ENCODE assay signal across 1 cellular context in the genomic region with DNA sequence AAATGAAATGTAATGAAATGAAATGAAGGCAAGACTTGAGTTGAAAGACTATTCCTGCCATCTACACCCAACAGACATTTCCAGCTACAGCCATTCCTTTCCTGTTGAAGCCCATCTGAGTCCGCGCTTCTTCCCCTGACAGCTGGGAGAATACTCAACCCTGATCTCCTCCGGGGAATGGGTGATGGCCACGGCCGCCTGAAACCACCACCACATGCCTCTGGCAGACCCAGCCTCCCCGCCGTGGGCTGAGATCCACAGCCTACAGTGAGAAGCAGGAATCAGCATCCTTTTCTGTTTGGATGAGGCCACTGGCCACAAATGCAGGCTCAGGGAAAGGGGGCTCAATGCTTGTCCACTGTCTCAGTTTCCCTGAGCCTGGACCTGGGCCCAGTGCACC.
TF ChIP-seq lines count a peak whose summit lies in the region.

No MANE protein-coding gene starts in this region.

TF ChIP-seq in WTC11, 78 proteins besides CTCF, POLR2A, EP300 and RAD21 (continued from another document):
- TF ChIP-seq, protein P1, sequence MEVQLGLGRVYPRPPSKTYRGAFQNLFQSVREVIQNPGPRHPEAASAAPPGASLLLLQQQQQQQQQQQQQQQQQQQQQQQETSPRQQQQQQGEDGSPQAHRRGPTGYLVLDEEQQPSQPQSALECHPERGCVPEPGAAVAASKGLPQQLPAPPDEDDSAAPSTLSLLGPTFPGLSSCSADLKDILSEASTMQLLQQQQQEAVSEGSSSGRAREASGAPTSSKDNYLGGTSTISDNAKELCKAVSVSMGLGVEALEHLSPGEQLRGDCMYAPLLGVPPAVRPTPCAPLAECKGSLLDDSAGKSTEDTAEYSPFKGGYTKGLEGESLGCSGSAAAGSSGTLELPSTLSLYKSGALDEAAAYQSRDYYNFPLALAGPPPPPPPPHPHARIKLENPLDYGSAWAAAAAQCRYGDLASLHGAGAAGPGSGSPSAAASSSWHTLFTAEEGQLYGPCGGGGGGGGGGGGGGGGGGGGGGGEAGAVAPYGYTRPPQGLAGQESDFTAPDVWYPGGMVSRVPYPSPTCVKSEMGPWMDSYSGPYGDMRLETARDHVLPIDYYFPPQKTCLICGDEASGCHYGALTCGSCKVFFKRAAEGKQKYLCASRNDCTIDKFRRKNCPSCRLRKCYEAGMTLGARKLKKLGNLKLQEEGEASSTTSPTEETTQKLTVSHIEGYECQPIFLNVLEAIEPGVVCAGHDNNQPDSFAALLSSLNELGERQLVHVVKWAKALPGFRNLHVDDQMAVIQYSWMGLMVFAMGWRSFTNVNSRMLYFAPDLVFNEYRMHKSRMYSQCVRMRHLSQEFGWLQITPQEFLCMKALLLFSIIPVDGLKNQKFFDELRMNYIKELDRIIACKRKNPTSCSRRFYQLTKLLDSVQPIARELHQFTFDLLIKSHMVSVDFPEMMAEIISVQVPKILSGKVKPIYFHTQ (CRISPR knock-in tag; IDR thresholded peaks at IDR 0.05): no peak
- no peak for TF ChIP-seq TCF7 (CRISPR knock-in tag; IDR thresholded peaks at IDR 0.05; ENCODE audit: low read depth)
- no peak for TF ChIP-seq JUN (CRISPR knock-in tag; IDR thresholded peaks at IDR 0.05)
- TF ChIP-seq, protein P2, sequence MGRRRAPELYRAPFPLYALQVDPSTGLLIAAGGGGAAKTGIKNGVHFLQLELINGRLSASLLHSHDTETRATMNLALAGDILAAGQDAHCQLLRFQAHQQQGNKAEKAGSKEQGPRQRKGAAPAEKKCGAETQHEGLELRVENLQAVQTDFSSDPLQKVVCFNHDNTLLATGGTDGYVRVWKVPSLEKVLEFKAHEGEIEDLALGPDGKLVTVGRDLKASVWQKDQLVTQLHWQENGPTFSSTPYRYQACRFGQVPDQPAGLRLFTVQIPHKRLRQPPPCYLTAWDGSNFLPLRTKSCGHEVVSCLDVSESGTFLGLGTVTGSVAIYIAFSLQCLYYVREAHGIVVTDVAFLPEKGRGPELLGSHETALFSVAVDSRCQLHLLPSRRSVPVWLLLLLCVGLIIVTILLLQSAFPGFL (CRISPR knock-in tag; IDR thresholded peaks at IDR 0.05; ENCODE audit: borderline replicate concordance): no peak
- TF ChIP-seq JAZF1 (CRISPR knock-in tag; IDR thresholded peaks at IDR 0.05): no peak
- TF ChIP-seq FOXP1 (CRISPR knock-in tag; IDR thresholded peaks at IDR 0.05; ENCODE audit: borderline replicate concordance): no peak
- TF ChIP-seq, protein P3, sequence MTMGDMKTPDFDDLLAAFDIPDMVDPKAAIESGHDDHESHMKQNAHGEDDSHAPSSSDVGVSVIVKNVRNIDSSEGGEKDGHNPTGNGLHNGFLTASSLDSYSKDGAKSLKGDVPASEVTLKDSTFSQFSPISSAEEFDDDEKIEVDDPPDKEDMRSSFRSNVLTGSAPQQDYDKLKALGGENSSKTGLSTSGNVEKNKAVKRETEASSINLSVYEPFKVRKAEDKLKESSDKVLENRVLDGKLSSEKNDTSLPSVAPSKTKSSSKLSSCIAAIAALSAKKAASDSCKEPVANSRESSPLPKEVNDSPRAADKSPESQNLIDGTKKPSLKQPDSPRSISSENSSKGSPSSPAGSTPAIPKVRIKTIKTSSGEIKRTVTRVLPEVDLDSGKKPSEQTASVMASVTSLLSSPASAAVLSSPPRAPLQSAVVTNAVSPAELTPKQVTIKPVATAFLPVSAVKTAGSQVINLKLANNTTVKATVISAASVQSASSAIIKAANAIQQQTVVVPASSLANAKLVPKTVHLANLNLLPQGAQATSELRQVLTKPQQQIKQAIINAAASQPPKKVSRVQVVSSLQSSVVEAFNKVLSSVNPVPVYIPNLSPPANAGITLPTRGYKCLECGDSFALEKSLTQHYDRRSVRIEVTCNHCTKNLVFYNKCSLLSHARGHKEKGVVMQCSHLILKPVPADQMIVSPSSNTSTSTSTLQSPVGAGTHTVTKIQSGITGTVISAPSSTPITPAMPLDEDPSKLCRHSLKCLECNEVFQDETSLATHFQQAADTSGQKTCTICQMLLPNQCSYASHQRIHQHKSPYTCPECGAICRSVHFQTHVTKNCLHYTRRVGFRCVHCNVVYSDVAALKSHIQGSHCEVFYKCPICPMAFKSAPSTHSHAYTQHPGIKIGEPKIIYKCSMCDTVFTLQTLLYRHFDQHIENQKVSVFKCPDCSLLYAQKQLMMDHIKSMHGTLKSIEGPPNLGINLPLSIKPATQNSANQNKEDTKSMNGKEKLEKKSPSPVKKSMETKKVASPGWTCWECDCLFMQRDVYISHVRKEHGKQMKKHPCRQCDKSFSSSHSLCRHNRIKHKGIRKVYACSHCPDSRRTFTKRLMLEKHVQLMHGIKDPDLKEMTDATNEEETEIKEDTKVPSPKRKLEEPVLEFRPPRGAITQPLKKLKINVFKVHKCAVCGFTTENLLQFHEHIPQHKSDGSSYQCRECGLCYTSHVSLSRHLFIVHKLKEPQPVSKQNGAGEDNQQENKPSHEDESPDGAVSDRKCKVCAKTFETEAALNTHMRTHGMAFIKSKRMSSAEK (CRISPR knock-in tag; IDR thresholded peaks at IDR 0.05; ENCODE audit: borderline replicate concordance): no peak
- TF ChIP-seq, protein P4, sequence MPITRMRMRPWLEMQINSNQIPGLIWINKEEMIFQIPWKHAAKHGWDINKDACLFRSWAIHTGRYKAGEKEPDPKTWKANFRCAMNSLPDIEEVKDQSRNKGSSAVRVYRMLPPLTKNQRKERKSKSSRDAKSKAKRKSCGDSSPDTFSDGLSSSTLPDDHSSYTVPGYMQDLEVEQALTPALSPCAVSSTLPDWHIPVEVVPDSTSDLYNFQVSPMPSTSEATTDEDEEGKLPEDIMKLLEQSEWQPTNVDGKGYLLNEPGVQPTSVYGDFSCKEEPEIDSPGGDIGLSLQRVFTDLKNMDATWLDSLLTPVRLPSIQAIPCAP (CRISPR knock-in tag; IDR thresholded peaks at IDR 0.05): no peak
- TF ChIP-seq, protein P5, sequence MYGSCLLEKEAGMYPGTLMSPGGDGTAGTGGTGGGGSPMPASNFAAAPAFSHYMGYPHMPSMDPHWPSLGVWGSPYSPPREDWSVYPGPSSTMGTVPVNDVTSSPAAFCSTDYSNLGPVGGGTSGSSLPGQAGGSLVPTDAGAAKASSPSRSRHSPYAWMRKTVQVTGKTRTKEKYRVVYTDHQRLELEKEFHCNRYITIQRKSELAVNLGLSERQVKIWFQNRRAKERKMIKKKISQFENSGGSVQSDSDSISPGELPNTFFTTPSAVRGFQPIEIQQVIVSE (CRISPR knock-in tag; IDR thresholded peaks at IDR 0.05; ENCODE audit: borderline replicate concordance): no peak
- no peak for TF ChIP-seq NFYB (CRISPR knock-in tag; conservative IDR thresholded peaks at IDR 0.05; ENCODE audit: low read depth)
- TF ChIP-seq, protein P6, sequence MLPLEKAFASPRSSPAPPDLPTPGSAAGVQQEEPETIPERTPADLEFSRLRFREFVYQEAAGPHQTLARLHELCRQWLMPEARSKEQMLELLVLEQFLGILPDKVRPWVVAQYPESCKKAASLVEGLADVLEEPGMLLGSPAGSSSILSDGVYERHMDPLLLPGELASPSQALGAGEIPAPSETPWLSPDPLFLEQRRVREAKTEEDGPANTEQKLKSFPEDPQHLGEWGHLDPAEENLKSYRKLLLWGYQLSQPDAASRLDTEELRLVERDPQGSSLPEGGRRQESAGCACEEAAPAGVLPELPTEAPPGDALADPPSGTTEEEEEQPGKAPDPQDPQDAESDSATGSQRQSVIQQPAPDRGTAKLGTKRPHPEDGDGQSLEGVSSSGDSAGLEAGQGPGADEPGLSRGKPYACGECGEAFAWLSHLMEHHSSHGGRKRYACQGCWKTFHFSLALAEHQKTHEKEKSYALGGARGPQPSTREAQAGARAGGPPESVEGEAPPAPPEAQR (CRISPR knock-in tag; IDR thresholded peaks at IDR 0.05): no peak
- TF ChIP-seq, protein P7, sequence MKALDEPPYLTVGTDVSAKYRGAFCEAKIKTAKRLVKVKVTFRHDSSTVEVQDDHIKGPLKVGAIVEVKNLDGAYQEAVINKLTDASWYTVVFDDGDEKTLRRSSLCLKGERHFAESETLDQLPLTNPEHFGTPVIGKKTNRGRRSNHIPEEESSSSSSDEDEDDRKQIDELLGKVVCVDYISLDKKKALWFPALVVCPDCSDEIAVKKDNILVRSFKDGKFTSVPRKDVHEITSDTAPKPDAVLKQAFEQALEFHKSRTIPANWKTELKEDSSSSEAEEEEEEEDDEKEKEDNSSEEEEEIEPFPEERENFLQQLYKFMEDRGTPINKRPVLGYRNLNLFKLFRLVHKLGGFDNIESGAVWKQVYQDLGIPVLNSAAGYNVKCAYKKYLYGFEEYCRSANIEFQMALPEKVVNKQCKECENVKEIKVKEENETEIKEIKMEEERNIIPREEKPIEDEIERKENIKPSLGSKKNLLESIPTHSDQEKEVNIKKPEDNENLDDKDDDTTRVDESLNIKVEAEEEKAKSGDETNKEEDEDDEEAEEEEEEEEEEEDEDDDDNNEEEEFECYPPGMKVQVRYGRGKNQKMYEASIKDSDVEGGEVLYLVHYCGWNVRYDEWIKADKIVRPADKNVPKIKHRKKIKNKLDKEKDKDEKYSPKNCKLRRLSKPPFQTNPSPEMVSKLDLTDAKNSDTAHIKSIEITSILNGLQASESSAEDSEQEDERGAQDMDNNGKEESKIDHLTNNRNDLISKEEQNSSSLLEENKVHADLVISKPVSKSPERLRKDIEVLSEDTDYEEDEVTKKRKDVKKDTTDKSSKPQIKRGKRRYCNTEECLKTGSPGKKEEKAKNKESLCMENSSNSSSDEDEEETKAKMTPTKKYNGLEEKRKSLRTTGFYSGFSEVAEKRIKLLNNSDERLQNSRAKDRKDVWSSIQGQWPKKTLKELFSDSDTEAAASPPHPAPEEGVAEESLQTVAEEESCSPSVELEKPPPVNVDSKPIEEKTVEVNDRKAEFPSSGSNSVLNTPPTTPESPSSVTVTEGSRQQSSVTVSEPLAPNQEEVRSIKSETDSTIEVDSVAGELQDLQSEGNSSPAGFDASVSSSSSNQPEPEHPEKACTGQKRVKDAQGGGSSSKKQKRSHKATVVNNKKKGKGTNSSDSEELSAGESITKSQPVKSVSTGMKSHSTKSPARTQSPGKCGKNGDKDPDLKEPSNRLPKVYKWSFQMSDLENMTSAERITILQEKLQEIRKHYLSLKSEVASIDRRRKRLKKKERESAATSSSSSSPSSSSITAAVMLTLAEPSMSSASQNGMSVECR (CRISPR knock-in tag; IDR thresholded peaks at IDR 0.05; ENCODE audit: borderline replicate concordance): no peak
- TF ChIP-seq OVOL2 (CRISPR knock-in tag; IDR thresholded peaks at IDR 0.05; ENCODE audit: borderline replicate concordance): no peak
- TF ChIP-seq ZNF317 (CRISPR knock-in tag; IDR thresholded peaks at IDR 0.05; ENCODE audit: borderline replicate concordance, low read depth): no peak
